In genomic region chr11:33863418-33864172, GRCh38 we compare ENCODE assay signal across 20 cellular contexts. TPM values are rescaled to one million over a fixed set of nuclear protein-coding genes. Genes with fewer than 3 reads are reported as not detected.
"Had no signal": no experiment of that assay in that cellular context is flagged by ENCODE, and none has a peak within 500 bp of the region (broad histone marks: within the 10 kb centered on the region; RNA-seq: fewer than 3 reads in every experiment).

No MANE protein-coding gene starts in this region.

- H3K27me3 Mint-ChIP-seq: dendritic cell treated with granulocyte-macrophage colony-stimulating factor and Interleukin-4, amounts not matched to agents 40 ng/mL and 50 ng/mL, for 4 days had no signal

- H3K36me3 Mint-ChIP-seq: activated CD8-positive, alpha-beta memory T cell treated with anti-CD3 and anti-CD28 coated beads, Interleukin-2, amount 10 ng/mL, durations not matched to agents 7 days and 5 days; activated naive CD4-positive, alpha-beta T cell treated with anti-CD3 and anti-CD28 coated beads, Interleukin-2, amount 50 U/mL, for 24 hours had no signal

- H3K9me3 ChIP-seq: heart left ventricle, thoracic aorta had no signal

- H3K9me3 Mint-ChIP-seq: activated naive CD4-positive, alpha-beta T cell treated with anti-CD3 and anti-CD28 coated beads, Interleukin-2, amount 50 U/mL, for 24 hours; activated T-cell treated with anti-CD3 and anti-CD28 coated beads, Interleukin-2, amount 50 U/mL, for 24 hours; dendritic cell treated with granulocyte-macrophage colony-stimulating factor and Interleukin-4, amounts not matched to agents 40 ng/mL and 50 ng/mL, for 4 days; effector memory CD8-positive, alpha-beta T cell; nephron; stimulated activated naive CD8-positive, alpha-beta T cell treated with anti-CD3 and anti-CD28 coated beads, Interleukin-15, Interleukin-2, amounts not matched to agents 100 ng/mL and 50 ng/mL, for 24 hours; T-helper 1 cell treated with Interleukin-12 subunit alpha and Interleukin-12 subunit beta and Interleukin-4 antibody, amounts not matched to agents 30 μg/mL and 1 μg/mL, for 36 hours had no signal

- ATAC-seq: activated CD4-positive, CD25-positive, alpha-beta regulatory T cell treated with anti-CD3 and anti-CD28 coated beads, Interleukin-2, amount 50 U/mL, for 24 hours; activated CD8-positive, alpha-beta memory T cell treated with anti-CD3 and anti-CD28 coated beads, Interleukin-2, amount 10 ng/mL, durations not matched to agents 7 days and 5 days; effector memory CD8-positive, alpha-beta T cell; esophagus mucosa; left ventricle myocardium superior had no signal

- H3K4me3 ChIP-seq: heart left ventricle, thoracic aorta had no signal

- DNase-seq: activated CD4-positive, alpha-beta T cell treated with anti-CD3 and anti-CD28 coated beads, Interleukin-2, amount 50 U/mL, for 4 hours; activated CD8-positive, alpha-beta memory T cell treated with anti-CD3 and anti-CD28 coated beads, Interleukin-2, amount 10 ng/mL, durations not matched to agents 7 days and 5 days; activated effector memory CD4-positive, alpha-beta T cell treated with Interleukin-2 at 50 U/mL for 16 hours; activated T-cell treated with anti-CD3 and anti-CD28 coated beads, Interleukin-2, amount 50 U/mL, for 24 hours; cerebellar nuclear complex; effector memory CD8-positive, alpha-beta T cell; foreskin fibroblast; heart left ventricle; islet precursor cell; left ventricle myocardium superior; mesenchymal stem cell; stimulated activated CD4-positive, alpha-beta T cell treated with anti-CD3 and anti-CD28 coated beads, Interleukin-2, amount 100 ng/mL, for 48 hours had no signal

- H3K27ac Mint-ChIP-seq: activated CD8-positive, alpha-beta memory T cell treated with anti-CD3 and anti-CD28 coated beads, Interleukin-2, amount 10 ng/mL, durations not matched to agents 7 days and 5 days; activated naive CD4-positive, alpha-beta T cell treated with anti-CD3 and anti-CD28 coated beads, Interleukin-2, amount 50 U/mL, for 24 hours; activated T-cell treated with anti-CD3 and anti-CD28 coated beads, Interleukin-2, amount 50 U/mL, for 24 hours; dendritic cell treated with granulocyte-macrophage colony-stimulating factor and Interleukin-4, amounts not matched to agents 40 ng/mL and 50 ng/mL, for 4 days; effector memory CD8-positive, alpha-beta T cell; nephron; stimulated activated naive CD8-positive, alpha-beta T cell treated with anti-CD3 and anti-CD28 coated beads, Interleukin-15, Interleukin-2, amounts not matched to agents 100 ng/mL and 50 ng/mL, for 24 hours; T-helper 1 cell treated with Interleukin-12 subunit alpha and Interleukin-12 subunit beta and Interleukin-4 antibody, amounts not matched to agents 30 μg/mL and 1 μg/mL, for 36 hours had no signal

- H3K36me3 ChIP-seq: thoracic aorta had no signal

- H3K27ac ChIP-seq: heart left ventricle, thoracic aorta had no signal

- H3K4me3 Mint-ChIP-seq: activated CD8-positive, alpha-beta memory T cell treated with anti-CD3 and anti-CD28 coated beads, Interleukin-2, amount 10 ng/mL, durations not matched to agents 7 days and 5 days; activated naive CD4-positive, alpha-beta T cell treated with anti-CD3 and anti-CD28 coated beads, Interleukin-2, amount 50 U/mL, for 24 hours; activated T-cell treated with anti-CD3 and anti-CD28 coated beads, Interleukin-2, amount 50 U/mL, for 24 hours; dendritic cell treated with granulocyte-macrophage colony-stimulating factor and Interleukin-4, amounts not matched to agents 40 ng/mL and 50 ng/mL, for 4 days; effector memory CD8-positive, alpha-beta T cell; nephron; stimulated activated naive CD8-positive, alpha-beta T cell treated with anti-CD3 and anti-CD28 coated beads, Interleukin-15, Interleukin-2, amounts not matched to agents 100 ng/mL and 50 ng/mL, for 24 hours; T-helper 1 cell treated with Interleukin-12 subunit alpha and Interleukin-12 subunit beta and Interleukin-4 antibody, amounts not matched to agents 30 μg/mL and 1 μg/mL, for 36 hours had no signal

RNA-seq across cellular contexts. Expression of gene LMO2, which starts 28.3 kb away (rescaled TPM):
- total RNA-seq: activated CD8-positive, alpha-beta memory T cell treated with anti-CD3 and anti-CD28 coated beads, Interleukin-2, amount 10 ng/mL, durations not matched to agents 7 days and 5 days had no signal
